ENCODE assay signal across 8 cellular contexts in the genomic region with DNA sequence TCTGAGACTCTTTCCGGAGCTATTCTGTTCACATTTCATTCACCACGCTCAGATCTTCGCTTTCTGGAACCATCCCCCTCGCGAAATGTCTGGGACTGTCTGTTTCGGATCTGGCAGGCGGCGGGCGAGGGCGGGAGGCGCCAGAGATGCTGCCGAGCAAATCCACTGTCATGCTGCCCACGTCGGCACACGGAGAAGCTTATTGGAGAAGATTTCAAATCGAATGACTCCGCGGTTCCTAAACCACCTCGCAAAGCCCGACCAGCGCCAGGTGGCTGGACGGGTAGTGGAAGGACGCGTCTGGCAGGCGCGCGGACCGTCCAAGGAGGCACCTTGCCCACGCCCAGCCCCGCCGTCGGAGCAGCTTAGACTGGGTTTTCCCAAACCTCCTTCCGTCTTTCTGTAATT. TPM values are rescaled to one million over a fixed set of nuclear protein-coding genes. Genes with fewer than 3 reads are reported as not detected.
DNase-seq lines count a peak whose midpoint lies in the region; ATAC-seq lines count a peak whose summit lies in the region.

No MANE protein-coding gene starts in this region.

- DNase-seq in GM03348 (ENCODE audit: low spot score), result peak; percentile 76
- peak; percentile 53 for DNase-seq in NAMALWA (ENCODE audit: low spot score)
- DNase-seq in activated CD4-positive, alpha-beta T cell treated with anti-CD3 and anti-CD28 coated beads, Interleukin-2, amount 50 U/mL, for 4 hours, result peak; percentile 41 to 51
- DNase-seq in effector memory CD4-positive, alpha-beta T cell, result peak; percentile 28 to 39 (median 30)
- peak; percentile 57 to 62 for DNase-seq in lung microvascular endothelial cell (ENCODE audit: low read depth in 2 of 2)
- DNase-seq in stimulated activated CD4-positive, alpha-beta T cell treated with anti-CD3 and anti-CD28 coated beads, Interleukin-4, amount 100 ng/mL, for 48 hours (ENCODE audit: low read depth in 2 of 2), result peak; percentile 45 to 67
- no peak for DNase-seq in NCI-H2196 treated with DMSO at 0.1 percent for 48 hours (lab: John Stamatoyannopoulos, UW; ENCODE audit: unreplicated experiment)

- no peaks in the 10 kb centered on the region for H3K9me3 ChIP-seq in effector memory CD4-positive, alpha-beta T cell (ENCODE audit: control insufficient read depth, low read length)

- peak overlapping the region; percentile 86 for H3K4me3 ChIP-seq in effector memory CD4-positive, alpha-beta T cell (ENCODE audit: insufficient read depth, low read depth, low read length, poor library complexity, severe bottlenecking)

- H3K27ac ChIP-seq in effector memory CD4-positive, alpha-beta T cell (ENCODE audit: insufficient read depth, low read length, poor library complexity, severe bottlenecking), result no peak overlapping the region

- peaks cover 25% of the 10 kb centered on the region for H3K4me1 ChIP-seq in effector memory CD4-positive, alpha-beta T cell (ENCODE audit: control insufficient read depth, insufficient read depth, low read length, poor library complexity, severe bottlenecking)

- no peak for ATAC-seq in HG03280 (IDR thresholded peaks at IDR 0.05; ENCODE audit: unreplicated experiment)

- no peaks in the 10 kb centered on the region for H3K27me3 ChIP-seq in effector memory CD4-positive, alpha-beta T cell (replicated peaks; ENCODE audit: control insufficient read depth, insufficient read depth, low read length, poor library complexity, severe bottlenecking)

- H3K36me3 ChIP-seq in effector memory CD4-positive, alpha-beta T cell (ENCODE audit: control insufficient read depth, insufficient read depth, low read length), result no peaks in the 10 kb centered on the region

RNA-seq across cellular contexts. Expression of gene OSBPL3, which starts 1.6 kb away (rescaled TPM):
- 14.1 and 16.3 TPM in 2 replicates for total RNA-seq in lung microvascular endothelial cell
